In the genomic region with DNA sequence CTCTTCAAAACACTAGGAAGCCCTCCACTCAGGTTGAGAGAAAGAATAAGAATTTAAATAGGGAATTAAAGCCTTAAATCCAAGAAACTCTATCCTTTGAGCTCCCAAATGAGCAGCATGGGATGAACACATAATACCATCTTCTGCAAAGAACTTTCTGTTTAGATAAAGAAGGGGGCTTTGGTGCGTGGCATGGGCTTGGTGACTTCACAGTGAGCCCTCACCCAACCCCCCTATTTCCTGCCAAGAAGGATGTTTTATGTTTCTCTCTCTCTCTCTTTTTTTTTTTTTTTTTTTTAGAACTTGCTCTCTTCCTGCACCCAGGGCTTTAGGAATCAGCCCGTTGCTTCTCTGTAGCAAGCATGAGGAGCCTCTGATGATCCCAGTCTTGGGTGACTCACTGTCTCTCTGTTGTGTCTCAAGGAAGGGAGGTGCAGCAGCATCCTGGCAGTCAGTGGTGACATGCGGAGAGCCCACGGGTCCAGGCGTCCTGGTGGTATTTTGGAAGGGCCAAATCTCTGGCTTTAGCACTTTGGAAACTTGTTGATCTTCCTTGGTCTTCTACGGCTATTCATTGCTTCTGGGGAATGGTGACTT, we compare ENCODE assay signal across 11 cellular contexts. TPM values are rescaled to one million over a fixed set of nuclear protein-coding genes. Genes with fewer than 3 reads are reported as not detected.
A peak's percentile ranks its signal among the peaks of the same experiment; 100 is the strongest.
DNase-seq lines count a peak whose midpoint lies in the region; ATAC-seq and TF ChIP-seq lines count a peak whose summit lies in the region.
"Had no signal": no experiment of that assay in that cellular context is flagged by ENCODE, and none has a peak within 500 bp of the region (broad histone marks: within the 10 kb centered on the region; RNA-seq: fewer than 3 reads in every experiment).

No MANE protein-coding gene starts in this region.

- peaks cover 47% of the 10 kb centered on the region for H3K4me1 Mint-ChIP-seq in activated CD4-positive, alpha-beta T cell treated with anti-CD3 and anti-CD28 coated beads, Interleukin-2, amount 10 ng/mL, durations not matched to agents 24 days and 14 days

- no peaks in the 10 kb centered on the region for H3K9me3 Mint-ChIP-seq in activated CD4-positive, alpha-beta T cell treated with anti-CD3 and anti-CD28 coated beads, Interleukin-2, amount 10 ng/mL, durations not matched to agents 24 days and 14 days
- H3K9me3 Mint-ChIP-seq: stimulated activated naive B cell treated with anti-CD40 and anti-IgM and Interleukin-4, amounts not matched to agents 10 μg/mL and 1 μg/mL and 100 μg/mL, for 72 hours had no signal

- in situ Hi-C loops in brain microvascular endothelial cell (cut with HindIII; ENCODE audit: low pct_ligation_motif_present, low sequenced_read_pairs), result no loop called here

- TF ChIP-seq POLR2A in adrenal gland (IDR thresholded peaks at IDR 0.05), result no peak

- intact Hi-C loops in activated CD4-positive, alpha-beta T cell treated with anti-CD3 and anti-CD28 coated beads, Interleukin-2, amount 10 ng/mL, durations not matched to agents 24 days and 14 days (cut with micrococcal nuclease), result no loop called here
- intact Hi-C loops in adrenal gland (cut with DNase I), result no loop called here

- H3K36me3 ChIP-seq in brain microvascular endothelial cell (replicated peaks) (peaks cover 13% of the 10 kb centered on the region), osteoblast (ENCODE audit: insufficient read depth, low read length) (peaks cover 6% of the 10 kb centered on the region), adrenal gland (replicated peaks in 1 of 2) (peaks cover 0 to 4% of the 10 kb centered on the region in 2 donors)

- H3K36me3 Mint-ChIP-seq in activated CD4-positive, alpha-beta T cell treated with anti-CD3 and anti-CD28 coated beads, Interleukin-2, amount 10 ng/mL, durations not matched to agents 24 days and 14 days (ENCODE audit: low read depth), result peaks cover 19% of the 10 kb centered on the region

- ATAC-seq in GM18861 (IDR thresholded peaks at IDR 0.05; ENCODE audit: unreplicated experiment), result no peak
- ATAC-seq: A549 had no signal

- no peaks in the 10 kb centered on the region for H3K79me2 ChIP-seq in osteoblast (ENCODE audit: insufficient read depth, low read length)

- no peak overlapping the region for H3K27ac Mint-ChIP-seq in activated CD4-positive, alpha-beta T cell treated with anti-CD3 and anti-CD28 coated beads, Interleukin-2, amount 10 ng/mL, durations not matched to agents 24 days and 14 days

- H2AFZ ChIP-seq in osteoblast (ENCODE audit: low read length), result no peak overlapping the region

- H3K4me1 ChIP-seq in osteoblast (ENCODE audit: insufficient read depth, low read length) (no peaks in the 10 kb centered on the region), adrenal gland (replicated peaks in 1 of 2) (no peaks in the 10 kb centered on the region)
- H3K4me1 ChIP-seq: A549 had no signal

- 85 to 89% (median 86%) methylated on average over 6 of the region's 6 CpGs for WGBS in adrenal gland, 4 donors

- H4K20me1 ChIP-seq in osteoblast (ENCODE audit: insufficient read depth, low read length), result peaks cover 5% of the 10 kb centered on the region

- no peaks in the 10 kb centered on the region for H3K9me3 ChIP-seq in osteoblast (ENCODE audit: low read depth, low read length)
- H3K9me3 ChIP-seq in adrenal gland (replicated peaks in 1 of 3), result no peaks in the 10 kb centered on the region
- H3K9me3 ChIP-seq: A549 had no signal

- peak overlapping the region; percentile 40 for H3K4me3 Mint-ChIP-seq in activated CD4-positive, alpha-beta T cell treated with anti-CD3 and anti-CD28 coated beads, Interleukin-2, amount 10 ng/mL, durations not matched to agents 24 days and 14 days

- H3K27me3 Mint-ChIP-seq in activated CD4-positive, alpha-beta T cell treated with anti-CD3 and anti-CD28 coated beads, Interleukin-2, amount 10 ng/mL, durations not matched to agents 24 days and 14 days, result no peaks in the 10 kb centered on the region
- H3K27me3 Mint-ChIP-seq: stimulated activated naive B cell treated with anti-CD40 and anti-IgM and Interleukin-4, amounts not matched to agents 10 μg/mL and 1 μg/mL and 100 μg/mL, for 72 hours had no signal

- H3K27ac ChIP-seq in brain microvascular endothelial cell (no peak overlapping the region), osteoblast (ENCODE audit: low read depth, low read length) (no peak overlapping the region), adrenal gland (no peak overlapping the region)
- H3K27ac ChIP-seq: A549 had no signal

- no peak overlapping the region for H3K4me2 ChIP-seq in osteoblast (ENCODE audit: insufficient read depth, low read length)
- H3K4me2 ChIP-seq: A549 had no signal

- DNase-seq in activated CD4-positive, alpha-beta T cell treated with anti-CD3 and anti-CD28 coated beads, Interleukin-2, amount 10 ng/mL, durations not matched to agents 24 days and 14 days, result peak; percentile 69
- DNase-seq in activated CD4-positive, alpha-beta T cell treated with anti-CD3 and anti-CD28 coated beads for 4 hours, result no peak
- DNase-seq in LHCN-M2 (ENCODE audit: low read depth), result peak; percentile 31
- peak; percentile 73 for DNase-seq in brain microvascular endothelial cell
- peak; percentile 90 for DNase-seq in osteoblast (ENCODE audit: insufficient read length, low spot score, missing footprints)
- no peak for DNase-seq in COLO668 (lab: John Stamatoyannopoulos, UW; ENCODE audit: unreplicated experiment)
- no peak for DNase-seq in adrenal gland
- DNase-seq: NCI-H146; stimulated activated naive B cell treated with anti-CD40 and anti-IgM and Interleukin-4, amounts not matched to agents 10 μg/mL and 1 μg/mL and 100 μg/mL, for 72 hours had no signal

- H3K4me3 ChIP-seq in brain microvascular endothelial cell (ENCODE audit: low read depth, low read length) (no peak overlapping the region), osteoblast (ENCODE audit: insufficient read depth, low read length) (no peak overlapping the region), adrenal gland (no peak overlapping the region)
- H3K4me3 ChIP-seq: A549 had no signal

- H3K27me3 ChIP-seq in brain microvascular endothelial cell (replicated peaks) (no peaks in the 10 kb centered on the region), osteoblast (ENCODE audit: insufficient read depth, low read length) (no peaks in the 10 kb centered on the region), adrenal gland (no peaks in the 10 kb centered on the region)

- TF ChIP-seq CTCF in brain microvascular endothelial cell (IDR thresholded peaks at IDR 0.05; ENCODE audit: low read depth, low read length, missing control alignments), result no peak
- no peak for TF ChIP-seq CTCF in osteoblast (IDR thresholded peaks at IDR 0.05; ENCODE audit: extremely low read depth, low read depth, low read length)
- no peak for TF ChIP-seq CTCF in adrenal gland (IDR thresholded peaks at IDR 0.05)

RNA-seq across cellular contexts. Expression of a gene that starts 49.1 kb away (rescaled TPM):
- total RNA-seq in activated CD4-positive, alpha-beta T cell treated with anti-CD3 and anti-CD28 coated beads, Interleukin-2, amount 10 ng/mL, durations not matched to agents 24 days and 14 days, result not detected in 2 replicates
- total RNA-seq in LHCN-M2 (2014; rRNA removed) (not detected in 2 replicates), osteoblast (not detected in 2 replicates), adrenal gland (1 to 10 TPM in 3 of 8 donors, under 1 TPM in 2, not detected in 3; 0.48 to 5.5 (median 1.7) TPM)
- polyA plus RNA-seq in LHCN-M2 (2012), result not detected
- polyA plus RNA-seq in adrenal gland, result under 1 TPM; 0.13 to 0.48 (median 0.46) TPM

Comparison
In these comparisons a context has a peak if more than half of its experiments do, and no peak if none do; other contexts are left out.
1. DNase-seq: peak in activated CD4-positive, alpha-beta T cell treated with anti-CD3 and anti-CD28 coated beads, Interleukin-2, amount 10 ng/mL, durations not matched to agents 24 days and 14 days (single experiment), LHCN-M2 (single experiment), brain microvascular endothelial cell (single experiment) and osteoblast (single experiment); none in activated CD4-positive, alpha-beta T cell treated with anti-CD3 and anti-CD28 coated beads for 4 hours (0 of 2), COLO668 (single experiment) and adrenal gland (0 of 7).